11 cellular contexts compared by ENCODE assay signal in genomic region chr10:122154733-122155366, GRCh38.
A peak's percentile ranks its signal among the peaks of the same experiment; 100 is the strongest.
DNase-seq lines count a peak whose midpoint lies in the region; ATAC-seq, FAIRE-seq and TF ChIP-seq lines count a peak whose summit lies in the region.
"Had no signal": no experiment of that assay in that cellular context is flagged by ENCODE, and none has a peak within 500 bp of the region (broad histone marks: within the 10 kb centered on the region; RNA-seq: fewer than 3 reads in every experiment).

No MANE protein-coding gene starts in this region.

- no peak overlapping the region for H3K18ac ChIP-seq in trophoblast cell (ENCODE audit: low read length)

- no peaks in the 10 kb centered on the region for H3K79me2 ChIP-seq in KMS-11 (ENCODE audit: insufficient read depth, low read depth)
- H3K79me2 ChIP-seq in keratinocyte (ENCODE audit: control insufficient read depth, insufficient read depth, low read length): no peaks in the 10 kb centered on the region
- H3K79me2 ChIP-seq in trophoblast cell (ENCODE audit: control insufficient read depth, insufficient read depth, low read length, poor library complexity): no peaks in the 10 kb centered on the region

- no peak overlapping the region for H2BK12ac ChIP-seq in trophoblast cell (ENCODE audit: low read length)

- no peak overlapping the region for H3K23ac ChIP-seq in trophoblast cell (ENCODE audit: low read length)

- ATAC-seq in HG03025 (IDR thresholded peaks at IDR 0.05; ENCODE audit: low FRiP score, unreplicated experiment) (no peak), GM18861 (IDR thresholded peaks at IDR 0.05; ENCODE audit: unreplicated experiment) (no peak)

- H3K4me1 ChIP-seq in KMS-11 (ENCODE audit: low read depth, poor library complexity, severe bottlenecking) (no peaks in the 10 kb centered on the region), keratinocyte (ENCODE audit: control insufficient read depth, extremely low read depth, insufficient read depth, low read length) (peaks cover 10% of the 10 kb centered on the region), subcutaneous abdominal adipose tissue (ENCODE audit: control insufficient read depth in 5 of 5, insufficient read depth in 5 of 5, low read length in 5 of 5) (peaks cover 9 to 40% (median 28%) of the 10 kb centered on the region in 5 donors), SJCRH30 (peaks cover 6% of the 10 kb centered on the region), trophoblast cell (ENCODE audit: control insufficient read depth in 1 of 2, insufficient read depth in 2 of 2, low read length in 2 of 2) (no peaks in the 10 kb centered on the region)

- no peak overlapping the region for H3K14ac ChIP-seq in trophoblast cell (ENCODE audit: low read length)

- H4K20me1 ChIP-seq in KMS-11 (ENCODE audit: insufficient read depth) (no peaks in the 10 kb centered on the region), keratinocyte (ENCODE audit: control insufficient read depth, extremely low read depth, insufficient read depth, low read length) (peaks cover 7% of the 10 kb centered on the region)

- no peaks in the 10 kb centered on the region for H3K79me1 ChIP-seq in trophoblast cell (ENCODE audit: low read length)

- H3K9ac ChIP-seq in KMS-11 (peak overlapping the region; percentile 22; the same call in 1 of the 2 replicates), keratinocyte (ENCODE audit: control insufficient read depth, extremely low read depth, insufficient read depth, low read length) (no peak overlapping the region), subcutaneous abdominal adipose tissue (ENCODE audit: low read length in 5 of 5) (peak overlapping the region in 1 of 5 donors; percentile 57), trophoblast cell (ENCODE audit: low read length) (no peak overlapping the region)

- no CpG with 5 or more reads among the region's 21 CpGs for WGBS in trophoblast cell (ENCODE audit: extremely low coverage, insufficient coverage, insufficient read length)

- dilution Hi-C loops in keratinocyte (cut with MboI; ENCODE audit: extremely low pct_ligation_motif_present, low sequenced_read_pairs): no loop called here

- no peaks in the 10 kb centered on the region for H3K9me3 ChIP-seq in keratinocyte (ENCODE audit: control insufficient read depth, low read depth, low read length)
- H3K9me3 ChIP-seq in subcutaneous abdominal adipose tissue (ENCODE audit: control insufficient read depth in 5 of 5, low read length in 5 of 5): no peaks in the 10 kb centered on the region
- no peaks in the 10 kb centered on the region for H3K9me3 ChIP-seq in SJCRH30 (replicated peaks)
- H3K9me3 ChIP-seq in trophoblast cell (ENCODE audit: insufficient read depth, low read depth, low read length): peaks cover 2% of the 10 kb centered on the region
- H3K9me3 ChIP-seq: thyroid gland had no signal

- H3K27me3 ChIP-seq in KMS-11 (ENCODE audit: insufficient read depth, low read depth): no peaks in the 10 kb centered on the region
- H3K27me3 ChIP-seq in keratinocyte (ENCODE audit: control insufficient read depth, extremely low read depth, insufficient read depth, low read length): no peaks in the 10 kb centered on the region
- no peaks in the 10 kb centered on the region for H3K27me3 ChIP-seq in subcutaneous abdominal adipose tissue (ENCODE audit: control insufficient read depth in 5 of 5, insufficient read depth in 4 of 5, low read length in 5 of 5)
- H3K27me3 ChIP-seq in SJCRH30: no peaks in the 10 kb centered on the region
- H3K27me3 ChIP-seq in trophoblast cell (ENCODE audit: insufficient read depth, low read length): no peaks in the 10 kb centered on the region
- H3K27me3 ChIP-seq: thyroid gland had no signal

- H3K4me2 ChIP-seq in KMS-11 (peak overlapping the region; percentile 23), keratinocyte (ENCODE audit: control insufficient read depth, extremely low read depth, insufficient read depth, low read depth, low read length) (peak overlapping the region; percentile 44), trophoblast cell (ENCODE audit: low read length) (no peak overlapping the region)

- FAIRE-seq in keratinocyte (lab: Jason Lieb, UNC): no peak

- DNase-seq in caudate nucleus (lab: John Stamatoyannopoulos, UW): peak in 55 of 61 donors; percentile 19 to 94 (median 69)
- DNase-seq in keratinocyte (ENCODE audit: low read depth, low spot score): no peak
- DNase-seq in SJCRH30: no peak
- DNase-seq in trophoblast cell: no peak
- DNase-seq: activated naive CD4-positive, alpha-beta T cell treated with anti-CD3 and anti-CD28 coated beads, Interleukin-2, amount 50 U/mL, for 16 hours; thyroid gland had no signal

- H4K12ac ChIP-seq in trophoblast cell (ENCODE audit: low read depth, low read length): no peak overlapping the region

- H3K4me3 ChIP-seq in KMS-11 (IDR thresholded peaks at IDR 0.05; ENCODE audit: insufficient read depth, low read depth, low read length): no peak overlapping the region
- peak overlapping the region in 1 of 3 experiments; percentile 5 for H3K4me3 ChIP-seq in keratinocyte (ENCODE audit: control insufficient read depth in 2 of 3, extremely low read depth in 1 of 3, insufficient read depth in 2 of 3, low read depth in 1 of 3, low read length in 3 of 3)
- H3K4me3 ChIP-seq in subcutaneous abdominal adipose tissue (ENCODE audit: low read depth in 1 of 5, low read length in 5 of 5): no peak overlapping the region
- no peak overlapping the region for H3K4me3 ChIP-seq in SJCRH30
- H3K4me3 ChIP-seq in trophoblast cell (ENCODE audit: low read depth, low read length): no peak overlapping the region
- H3K4me3 ChIP-seq: thyroid gland had no signal

- TF ChIP-seq CTCF in KMS-11 (conservative IDR thresholded peaks at IDR 0.05; ENCODE audit: low read depth, low read length): no peak
- peak in 1 of 3 experiments; percentile 24 for TF ChIP-seq CTCF in keratinocyte (optimal IDR thresholded peaks at IDR 0.05 in 1 of 3, IDR thresholded peaks at IDR 0.05 in 1 of 3, conservative IDR thresholded peaks at IDR 0.05 in 1 of 3; ENCODE audit: extremely low read depth in 1 of 3, insufficient read depth in 2 of 3, low read length in 3 of 3)

- H3K36me3 ChIP-seq in KMS-11 (ENCODE audit: insufficient read depth): no peaks in the 10 kb centered on the region
- H3K36me3 ChIP-seq in keratinocyte (ENCODE audit: control insufficient read depth in 2 of 2, extremely low read depth in 1 of 2, insufficient read depth in 2 of 2, low read length in 2 of 2): peaks cover 0 to 8% of the 10 kb centered on the region in 2 experiments
- H3K36me3 ChIP-seq in subcutaneous abdominal adipose tissue (ENCODE audit: control insufficient read depth in 5 of 5, insufficient read depth in 5 of 5, low read length in 5 of 5): peaks cover 0 to 6% (median 6%) of the 10 kb centered on the region in 5 donors
- no peaks in the 10 kb centered on the region for H3K36me3 ChIP-seq in SJCRH30
- no peaks in the 10 kb centered on the region for H3K36me3 ChIP-seq in trophoblast cell (ENCODE audit: control insufficient read depth in 1 of 2, insufficient read depth in 2 of 2, low read length in 2 of 2)
- H3K36me3 ChIP-seq: thyroid gland had no signal

- peak overlapping the region; percentile 34; the same call in 1 of the 2 replicates for H2AFZ ChIP-seq in KMS-11 (ENCODE audit: low read depth)
- peak overlapping the region; percentile 35 for H2AFZ ChIP-seq in keratinocyte (ENCODE audit: control insufficient read depth, low read length)
- no peak overlapping the region for H2AFZ ChIP-seq in trophoblast cell (ENCODE audit: insufficient read depth, low read length, poor library complexity)

- H3K9me1 ChIP-seq in keratinocyte (ENCODE audit: control insufficient read depth, extremely low read depth, insufficient read depth, low read length): no peaks in the 10 kb centered on the region

- no peak overlapping the region for H4K91ac ChIP-seq in trophoblast cell (ENCODE audit: low read depth, low read length)

- H2AK5ac ChIP-seq in trophoblast cell (ENCODE audit: low read length): no peak overlapping the region

- H3K27ac ChIP-seq in KMS-11 (peak overlapping the region; percentile 3; the same call in 1 of the 2 replicates), caudate nucleus (ENCODE audit: low read depth, low read length) (peak overlapping the region; percentile 45), keratinocyte (ENCODE audit: control insufficient read depth, insufficient read depth, low read length) (no peak overlapping the region), subcutaneous abdominal adipose tissue (ENCODE audit: low read depth, low read length) (peak overlapping the region; percentile 7), SJCRH30 (no peak overlapping the region), trophoblast cell (ENCODE audit: low read depth, low read length) (no peak overlapping the region)
- H3K27ac ChIP-seq: HL-60 had no signal

- no peak overlapping the region for H4K8ac ChIP-seq in trophoblast cell (ENCODE audit: low read depth, low read length)

- H2BK120ac ChIP-seq in trophoblast cell (ENCODE audit: insufficient read depth, low read length, poor library complexity): no peak overlapping the region

- no peak overlapping the region for H2BK5ac ChIP-seq in trophoblast cell (ENCODE audit: low read depth, low read length, poor library complexity)

- H3K4ac ChIP-seq in trophoblast cell (ENCODE audit: low read depth, low read length): no peak overlapping the region

Comparison
In these comparisons a context has a peak if more than half of its experiments do, and no peak if none do; other contexts are left out.
1. H3K27ac ChIP-seq: peak in KMS-11 (single experiment), caudate nucleus (single experiment) and subcutaneous abdominal adipose tissue (single experiment); none in keratinocyte (single experiment), SJCRH30 (single experiment) and trophoblast cell (single experiment).
2. DNase-seq: peak in caudate nucleus (55 of 61); none in keratinocyte (single experiment), SJCRH30 (0 of 2) and trophoblast cell (0 of 2).